ENCODE assay signal across 24 cellular contexts in the genomic region with DNA sequence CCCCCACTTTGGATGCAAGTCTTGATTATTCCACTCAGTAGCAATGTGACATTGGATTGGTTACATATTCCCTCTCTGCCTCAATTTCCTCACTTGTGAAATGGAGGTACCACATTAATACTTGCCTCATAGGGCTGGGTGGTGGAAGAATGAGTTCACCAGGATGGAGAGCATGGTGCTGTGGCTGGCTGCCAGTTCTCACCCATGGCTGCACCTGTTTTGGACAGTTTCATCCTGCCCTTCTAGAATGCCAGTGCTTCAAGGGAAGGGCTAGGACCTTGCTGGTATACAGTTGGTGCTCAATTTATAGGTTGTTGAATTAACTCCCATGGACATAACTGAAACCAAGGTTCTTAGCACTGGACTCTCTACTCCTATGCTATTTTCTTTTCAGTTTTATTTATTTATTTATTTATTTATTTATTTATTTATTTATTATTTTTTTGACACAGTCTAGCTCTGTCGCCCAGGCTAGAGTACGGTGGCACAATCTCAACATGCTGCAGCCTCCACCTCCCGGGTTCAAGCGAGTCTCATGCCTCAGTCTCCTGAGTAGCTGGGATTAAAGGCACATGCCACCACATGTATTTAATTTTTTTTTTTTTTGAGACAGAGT. TPM values are rescaled to one million over a fixed set of nuclear protein-coding genes. Genes with fewer than 3 reads are reported as not detected.
"Had no signal": no experiment of that assay in that cellular context is flagged by ENCODE, and none has a peak within 500 bp of the region (broad histone marks: within the 10 kb centered on the region; RNA-seq: fewer than 3 reads in every experiment).

No MANE protein-coding gene starts in this region.

- H3K27ac ChIP-seq: brain microvascular endothelial cell, cardiac muscle cell, SJCRH30, WERI-Rb-1 had no signal

- DNase-seq: activated CD4-positive, alpha-beta T cell treated with anti-CD3 and anti-CD28 coated beads for 4 hours; activated CD8-positive, alpha-beta T cell treated with anti-CD3 and anti-CD28 coated beads, Interleukin-2, amount 10 ng/mL, durations not matched to agents 7 days and 5 days; activated gamma-delta T cell treated with Interleukin-2 at 50 U/mL for 16 hours; activated naive CD4-positive, alpha-beta T cell treated with anti-CD3 and anti-CD28 coated beads, Interleukin-2, amount 10 ng/mL, durations not matched to agents 7 days and 5 days; activated naive CD8-positive, alpha-beta T cell treated with anti-CD3 and anti-CD28 coated beads for 36 hours; activated T-cell treated with anti-CD3 and anti-CD28 coated beads, Interleukin-2, amount 50 U/mL, for 72 hours; brain microvascular endothelial cell; cerebellar nuclear complex; KG1; NCI-H1092; NCI-H1417; NCI-H1930; NCI-H2171; NCI-H2227 treated with DMSO at 0.1 percent for 48 hours; NCI-H446 treated with DMSO at 0.1 percent for 48 hours; NCI-H524 treated with DMSO at 0.1 percent for 48 hours; NCI-H748 treated with DMSO at 0.1 percent for 48 hours; Right ventricle myocardium superior; SJCRH30; SK-N-SH; T-helper 1 cell; WERI-Rb-1 had no signal

- H3K9me3 ChIP-seq: SJCRH30, SK-N-SH had no signal

- H3K27me3 ChIP-seq: SJCRH30 had no signal

- ATAC-seq: activated CD8-positive, alpha-beta T cell treated with anti-CD3 and anti-CD28 coated beads, Interleukin-2, amount 10 ng/mL, durations not matched to agents 7 days and 5 days; activated T-cell treated with anti-CD3 and anti-CD28 coated beads, Interleukin-2, amount 50 U/mL, for 72 hours had no signal

- H3K4me2 ChIP-seq: SK-N-SH had no signal

- H3K4me3 ChIP-seq: cardiac muscle cell, SJCRH30 had no signal

- H3K36me3 ChIP-seq: brain microvascular endothelial cell, cardiac muscle cell, SJCRH30, WERI-Rb-1 had no signal

- H3K9ac ChIP-seq: SK-N-SH had no signal

RNA-seq across cellular contexts. Expression of gene SH3RF3, which starts 5.3 kb away (rescaled TPM):
- total RNA-seq: OCI-LY7 had no signal
